1 cellular context compared by ENCODE assay signal in genomic region chr7:100604976-100605911, GRCh38.
A peak's percentile ranks its signal among the peaks of the same experiment; 100 is the strongest.
TF ChIP-seq lines count a peak whose summit lies in the region.

No MANE protein-coding gene starts in this region.

TF ChIP-seq in HCT116, 20 proteins besides CTCF, POLR2A, EP300 and RAD21:
- no peak for TF ChIP-seq ZBTB33 (IDR thresholded peaks at IDR 0.05; ENCODE audit: extremely low read depth, insufficient replicate concordance, low read length)
- peak; percentile 78 for TF ChIP-seq POLR2AphosphoS5 (IDR thresholded peaks at IDR 0.05; ENCODE audit: low read depth, low read length)
- TF ChIP-seq CEBPB (IDR thresholded peaks at IDR 0.05; ENCODE audit: low read depth) = no peak
